25 cellular contexts compared by ENCODE assay signal in genomic region chr10:124594240-124594639, GRCh38.
A peak's percentile ranks its signal among the peaks of the same experiment; 100 is the strongest.
DNase-seq lines count a peak whose midpoint lies in the region; ATAC-seq, FAIRE-seq and TF ChIP-seq lines count a peak whose summit lies in the region.
"Had no signal": no experiment of that assay in that cellular context is flagged by ENCODE, and none has a peak within 500 bp of the region (broad histone marks: within the 10 kb centered on the region; RNA-seq: fewer than 3 reads in every experiment).

No MANE protein-coding gene starts in this region.

- H3K4me1 ChIP-seq in HEK293 (ENCODE audit: control insufficient read depth, insufficient read depth, low read length): no peaks in the 10 kb centered on the region
- H3K4me1 ChIP-seq: HAP-1 had no signal

- no peak for FAIRE-seq in bronchial epithelial cell (lab: Jason Lieb, UNC)
- FAIRE-seq: GM18507 had no signal

- intact Hi-C loops in left ventricle myocardium superior (cut with micrococcal nuclease): no loop called here

- H3K27me3 ChIP-seq in bronchial epithelial cell (ENCODE audit: control insufficient read depth, insufficient read depth, low read length): no peaks in the 10 kb centered on the region

- CTCF ChIA-PET in HEK293 (lab: Yijun Ruan, JAX): interaction anchor here (0.5 kb wide), 1 partner anchor 1313 kb away, joined by 8 read pairs; no protein-coding TSS in a partner anchor

- no peaks in the 10 kb centered on the region for H3K27me3 Mint-ChIP-seq in stimulated activated naive B cell treated with anti-CD40 and anti-IgM and Interleukin-4, amounts not matched to agents 10 μg/mL and 1 μg/mL and 100 μg/mL, for 72 hours
- H3K27me3 Mint-ChIP-seq: B cell had no signal

- POLR2A ChIA-PET in HEK293 (lab: Yijun Ruan, JAX): no interaction called here

- no peak overlapping the region for H3K4me3 Mint-ChIP-seq in stimulated activated naive B cell treated with anti-CD40 and anti-IgM and Interleukin-4, amounts not matched to agents 10 μg/mL and 1 μg/mL and 100 μg/mL, for 72 hours
- H3K4me3 Mint-ChIP-seq: B cell; CD8-positive, alpha-beta memory T cell; GM23338 had no signal

- H3K36me3 ChIP-seq in HEK293 (ENCODE audit: control insufficient read depth in 2 of 2, insufficient read depth in 1 of 2, low read length in 2 of 2) (no peaks in the 10 kb centered on the region), bronchial epithelial cell (ENCODE audit: control insufficient read depth, insufficient read depth, low read length) (no peaks in the 10 kb centered on the region)
- H3K36me3 ChIP-seq: HAP-1 had no signal

- H3K27ac Mint-ChIP-seq in stimulated activated naive B cell treated with anti-CD40 and anti-IgM and Interleukin-4, amounts not matched to agents 10 μg/mL and 1 μg/mL and 100 μg/mL, for 72 hours: peak overlapping the region; percentile 15
- H3K27ac Mint-ChIP-seq: B cell, GM23338 had no signal

- peaks cover 54 to 78% of the 10 kb centered on the region in 2 donors for H3K4me1 Mint-ChIP-seq in stimulated activated naive B cell treated with anti-CD40 and anti-IgM and Interleukin-4, amounts not matched to agents 10 μg/mL and 1 μg/mL and 100 μg/mL, for 72 hours
- H3K4me1 Mint-ChIP-seq: GM23338 had no signal

- peak; percentile 47 for DNase-seq in bronchial epithelial cell (ENCODE audit: low read depth)
- DNase-seq in iris pigment epithelial cell (ENCODE audit: low read depth): peak; percentile 28
- no peak for DNase-seq in stimulated activated naive B cell treated with anti-CD40 and anti-IgM and Interleukin-4, amounts not matched to agents 10 μg/mL and 1 μg/mL and 100 μg/mL, for 72 hours
- DNase-seq in activated T-cell treated with anti-CD3 and anti-CD28 coated beads, Interleukin-2, amount 50 U/mL, for 48 hours: no peak
- no peak for DNase-seq in left ventricle myocardium superior
- DNase-seq in AG20443 (ENCODE audit: low spot score): no peak
- DNase-seq: DMS 273 treated with DMSO at 0.1 percent for 48 hours, DMS79, Kasumi-1, MV-4-11, NCI-H1105, NCI-H1436 treated with DMSO at 0.1 percent for 48 hours, NCI-H1930, NCI-H2107, NCI-H69, SHP77 had no signal

- H3K4me3 ChIP-seq in HEK293 (ENCODE audit: low read depth, low read length) (no peak overlapping the region), bronchial epithelial cell (ENCODE audit: low read depth, low read length) (no peak overlapping the region)
- H3K4me3 ChIP-seq: GM23338, HAP-1 had no signal

- TF ChIP-seq CTCF in HEK293 (tag by site-specific recombination; IDR thresholded peaks at IDR 0.05) (no peak), bronchial epithelial cell (IDR thresholded peaks at IDR 0.05; ENCODE audit: insufficient read depth, low read length, severe bottlenecking) (no peak)

- H3K27ac ChIP-seq in HEK293 (ENCODE audit: extremely low read depth, low read depth, low read length): no peak overlapping the region
- H3K27ac ChIP-seq: C4-2B, RWPE1 had no signal

- H3K9me3 Mint-ChIP-seq in stimulated activated naive B cell treated with anti-CD40 and anti-IgM and Interleukin-4, amounts not matched to agents 10 μg/mL and 1 μg/mL and 100 μg/mL, for 72 hours: peaks cover 4 to 5% of the 10 kb centered on the region in 2 donors
- H3K9me3 Mint-ChIP-seq: GM23338 had no signal

- no peaks in the 10 kb centered on the region for H3K9me3 ChIP-seq in HEK293 (ENCODE audit: control insufficient read depth, insufficient read depth, low read depth, low read length)

- H3K36me3 Mint-ChIP-seq in stimulated activated naive B cell treated with anti-CD40 and anti-IgM and Interleukin-4, amounts not matched to agents 10 μg/mL and 1 μg/mL and 100 μg/mL, for 72 hours: peaks cover 4 to 6% of the 10 kb centered on the region in 2 donors

- no peak for ATAC-seq in stimulated activated naive B cell treated with anti-CD40 and anti-IgM and Interleukin-4, amounts not matched to agents 10 μg/mL and 1 μg/mL and 100 μg/mL, for 72 hours (replicated peaks)
- ATAC-seq in left ventricle myocardium superior: no peak
- no peak for ATAC-seq in activated CD4-positive, CD25-positive, alpha-beta regulatory T cell treated with anti-CD3 and anti-CD28 coated beads, Interleukin-2, amount 50 U/mL, for 24 hours
- ATAC-seq: GM23338 had no signal

TF ChIP-seq in HEK293, 187 proteins besides CTCF, POLR2A, EP300 and RAD21:
- TF ChIP-seq ZNF146 (tag by site-specific recombination; IDR thresholded peaks at IDR 0.05): peak; percentile 60
- TF ChIP-seq, protein P1, sequence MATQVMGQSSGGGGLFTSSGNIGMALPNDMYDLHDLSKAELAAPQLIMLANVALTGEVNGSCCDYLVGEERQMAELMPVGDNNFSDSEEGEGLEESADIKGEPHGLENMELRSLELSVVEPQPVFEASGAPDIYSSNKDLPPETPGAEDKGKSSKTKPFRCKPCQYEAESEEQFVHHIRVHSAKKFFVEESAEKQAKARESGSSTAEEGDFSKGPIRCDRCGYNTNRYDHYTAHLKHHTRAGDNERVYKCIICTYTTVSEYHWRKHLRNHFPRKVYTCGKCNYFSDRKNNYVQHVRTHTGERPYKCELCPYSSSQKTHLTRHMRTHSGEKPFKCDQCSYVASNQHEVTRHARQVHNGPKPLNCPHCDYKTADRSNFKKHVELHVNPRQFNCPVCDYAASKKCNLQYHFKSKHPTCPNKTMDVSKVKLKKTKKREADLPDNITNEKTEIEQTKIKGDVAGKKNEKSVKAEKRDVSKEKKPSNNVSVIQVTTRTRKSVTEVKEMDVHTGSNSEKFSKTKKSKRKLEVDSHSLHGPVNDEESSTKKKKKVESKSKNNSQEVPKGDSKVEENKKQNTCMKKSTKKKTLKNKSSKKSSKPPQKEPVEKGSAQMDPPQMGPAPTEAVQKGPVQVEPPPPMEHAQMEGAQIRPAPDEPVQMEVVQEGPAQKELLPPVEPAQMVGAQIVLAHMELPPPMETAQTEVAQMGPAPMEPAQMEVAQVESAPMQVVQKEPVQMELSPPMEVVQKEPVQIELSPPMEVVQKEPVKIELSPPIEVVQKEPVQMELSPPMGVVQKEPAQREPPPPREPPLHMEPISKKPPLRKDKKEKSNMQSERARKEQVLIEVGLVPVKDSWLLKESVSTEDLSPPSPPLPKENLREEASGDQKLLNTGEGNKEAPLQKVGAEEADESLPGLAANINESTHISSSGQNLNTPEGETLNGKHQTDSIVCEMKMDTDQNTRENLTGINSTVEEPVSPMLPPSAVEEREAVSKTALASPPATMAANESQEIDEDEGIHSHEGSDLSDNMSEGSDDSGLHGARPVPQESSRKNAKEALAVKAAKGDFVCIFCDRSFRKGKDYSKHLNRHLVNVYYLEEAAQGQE (tag by site-specific recombination; IDR thresholded peaks at IDR 0.05): no peak

Comparison
In these comparisons a context has a peak if more than half of its experiments do, and no peak if none do; other contexts are left out.
1. DNase-seq: peak in bronchial epithelial cell (single experiment) and iris pigment epithelial cell (single experiment); none in stimulated activated naive B cell treated with anti-CD40 and anti-IgM and Interleukin-4, amounts not matched to agents 10 μg/mL and 1 μg/mL and 100 μg/mL, for 72 hours (single experiment), activated T-cell treated with anti-CD3 and anti-CD28 coated beads, Interleukin-2, amount 50 U/mL, for 48 hours (0 of 2), left ventricle myocardium superior (single experiment) and AG20443 (single experiment).